8 cellular contexts compared by ENCODE assay signal in genomic region chr11:44556735-44557409, GRCh38. TPM values are rescaled to one million over a fixed set of nuclear protein-coding genes. Genes with fewer than 3 reads are reported as not detected.
DNase-seq lines count a peak whose midpoint lies in the region; ATAC-seq and TF ChIP-seq lines count a peak whose summit lies in the region.

No MANE protein-coding gene starts in this region.

- CTCF ChIA-PET in WTC11 (lab: Charles Lee), result interaction anchor here (0.6 to 13.5 kb wide), 33 partner anchors 9 to 442 kb away, joined by 3 to 250 read pairs (median 4); partner anchors contain the start of gene CD82

- no peak overlapping the region for H3K4me3 ChIP-seq in lower leg skin (ENCODE audit: low read depth, poor library complexity, severe bottlenecking)

- POLR2A ChIA-PET in WTC11 (lab: Charles Lee), result interaction anchor here (0.6 to 0.7 kb wide), 4 partner anchors 49 to 615 kb away, joined by 3 to 5 read pairs (median 3); partner anchors contain the start of gene C11orf96

- 33 to 34% methylated on average over 11 of the region's 11 CpGs for WGBS in lower leg skin, 2 donors

- no peaks in the 10 kb centered on the region for H3K36me3 Mint-ChIP-seq in WTC11

- H3K27ac Mint-ChIP-seq in WTC11, result no peak overlapping the region; the same call in 1 of the 2 replicates

- peaks cover 12% of the 10 kb centered on the region for H3K9me3 Mint-ChIP-seq in WTC11

- H3K4me1 Mint-ChIP-seq in WTC11, result peaks cover 31% of the 10 kb centered on the region

- DNase-seq in C1 segment of cervical spinal cord (lab: John Stamatoyannopoulos, UW) (peak in 8 of 14 donors; percentile 43 to 60 (median 50)), M059J (ENCODE audit: low read depth) (peak; percentile 69), WTC11 (ENCODE audit: low spot score) (peak; percentile 67), lower leg skin (ENCODE audit: low spot score in 2 of 2) (peak; percentile 62 to 92)
- peak; percentile 53 for DNase-seq in central memory CD4-positive, alpha-beta T cell
- peak; percentile 79 for DNase-seq in stimulated activated CD8-positive, alpha-beta memory T cell treated with anti-CD3 and anti-CD28 coated beads, Interleukin-4, amount 100 ng/mL, for 48 hours

- intact Hi-C loops in lower leg skin (cut with DNase I; ENCODE audit: low total_unique reads), result loop anchor here (2.0 to 10.0 kb wide), 2 partner anchors 60 to 358 kb away; no protein-coding TSS in a partner anchor

- H3K27me3 Mint-ChIP-seq in WTC11 (ENCODE audit: low read depth), result peaks cover 8% of the 10 kb centered on the region

- H3K4me3 Mint-ChIP-seq in WTC11, result no peak overlapping the region

- TF ChIP-seq POLR2A in lower leg skin (IDR thresholded peaks at IDR 0.05), result no peak

- TF ChIP-seq CTCF in WTC11 (IDR thresholded peaks at IDR 0.05), result peak; percentile 53
- TF ChIP-seq CTCF in lower leg skin (IDR thresholded peaks at IDR 0.05), result peak in 1 of 3 donors; percentile 72

- ATAC-seq in GM18907 (IDR thresholded peaks at IDR 0.05; ENCODE audit: unreplicated experiment), result peak; percentile 39
- peak; percentile 32 for ATAC-seq in WTC11
- no peak for ATAC-seq in GM21576 (IDR thresholded peaks at IDR 0.05; ENCODE audit: unreplicated experiment)

TF ChIP-seq in WTC11, 78 proteins besides CTCF, POLR2A, EP300 and RAD21:
- no peak for TF ChIP-seq FOXJ3 (CRISPR knock-in tag; IDR thresholded peaks at IDR 0.05; ENCODE audit: borderline replicate concordance)
- TF ChIP-seq USF2 (CRISPR knock-in tag; IDR thresholded peaks at IDR 0.05), result peak; percentile 87
- TF ChIP-seq RORB (CRISPR knock-in tag; IDR thresholded peaks at IDR 0.05), result no peak
- 0 out of 2 replicates have a peak, but pooled peaks have one; percentile 35 for TF ChIP-seq MAX (CRISPR knock-in tag; IDR thresholded peaks at IDR 0.05)
- TF ChIP-seq NR3C1 (CRISPR knock-in tag; conservative IDR thresholded peaks at IDR 0.05; ENCODE audit: low read depth), result no peak
- TF ChIP-seq USF1 (CRISPR knock-in tag; IDR thresholded peaks at IDR 0.05), result peak; percentile 87
- no peak for TF ChIP-seq TEAD4 (CRISPR knock-in tag; IDR thresholded peaks at IDR 0.05)
TF ChIP-seq in WTC11: peak in this region for 3.

RNA-seq across cellular contexts. Expression of gene CD82, which starts 8.6 kb away (rescaled TPM):
- 41.6 and 50.0 TPM in 2 replicates for total RNA-seq in M059J (2014; rRNA removed; shearing (Covaris generic))
- 15.5 to 19.8 TPM (median 19.3 TPM) in 3 replicates for total RNA-seq in WTC11 (2021)
- total RNA-seq in lower leg skin, result 10 to 100 TPM; 47.1 to 95.4 (median 76.6) TPM
